32 cellular contexts compared by ENCODE assay signal in the genomic region with DNA sequence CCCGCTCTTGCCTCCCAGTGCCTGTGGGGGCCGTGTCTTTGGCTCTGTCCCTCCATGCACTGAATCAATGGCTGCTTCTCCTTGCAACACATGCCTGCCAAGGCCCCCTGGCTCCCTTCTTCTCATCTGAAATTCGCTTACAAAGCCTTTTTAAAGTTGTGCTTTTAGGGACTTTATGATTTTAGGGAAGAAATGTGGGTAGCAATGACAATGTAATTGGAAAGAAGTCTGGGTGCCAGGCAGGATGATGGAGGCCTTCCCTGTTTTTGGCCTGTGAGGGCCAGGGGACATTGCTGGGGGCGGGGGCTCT. TPM values are rescaled to one million over a fixed set of nuclear protein-coding genes. Genes with fewer than 3 reads are reported as not detected.
A peak's percentile ranks its signal among the peaks of the same experiment; 100 is the strongest.
DNase-seq lines count a peak whose midpoint lies in the region; ATAC-seq, FAIRE-seq and TF ChIP-seq lines count a peak whose summit lies in the region.
"Had no signal": no experiment of that assay in that cellular context is flagged by ENCODE, and none has a peak within 500 bp of the region (broad histone marks: within the 10 kb centered on the region; RNA-seq: fewer than 3 reads in every experiment).

No MANE protein-coding gene starts in this region.

- SMC1A ChIA-PET in GM12878 (lab: Charles Lee; ENCODE audit: uncharacterized antibody, unreplicated experiment), result interaction anchor here (1.3 to 2.6 kb wide), 2 partner anchors 13 to 54 kb away, joined by 4 to 12 read pairs; no protein-coding TSS in a partner anchor

- TF ChIP-seq CTCF in OCI-LY3 (IDR thresholded peaks at IDR 0.05; ENCODE audit: low read depth, low read length) (no peak), GM12878 (IDR thresholded peaks at IDR 0.05 in 2 of 3, conservative IDR thresholded peaks at IDR 0.05 in 1 of 3; ENCODE audit: control insufficient read depth in 2 of 3, extremely low read depth in 1 of 3, insufficient read depth in 1 of 3, low read depth in 3 of 3, low read length in 3 of 3) (no peak), RWPE1 (conservative IDR thresholded peaks at IDR 0.05; ENCODE audit: low read depth) (no peak)

- H3K4me2 ChIP-seq in OCI-LY3 (ENCODE audit: low read length), result peak overlapping the region; percentile 51
- no peak overlapping the region for H3K4me2 ChIP-seq in GM12878 (ENCODE audit: control insufficient read depth, insufficient read depth)
- H3K4me2 ChIP-seq: GM23338, KMS-11 had no signal

- no TSS peak for BruUV-seq in GM12878 (replicated peaks; lab: Mats Ljungman, UMichigan)

- RAD21 ChIA-PET in GM12878 (lab: Charles Lee; ENCODE audit: unreplicated experiment), result interaction anchor here (1.6 to 1.8 kb wide), 3 partner anchors 53 to 58 kb away, joined by 5 to 21 read pairs (median 11); no protein-coding TSS in a partner anchor

- DNase-seq in GM12878 (ENCODE audit: low read depth, low spot score), result no peak
- peak; percentile 26 for DNase-seq in medulla oblongata (ENCODE audit: extremely low spot score)
- peak in 1 of 49 donors; percentile 15 for DNase-seq in substantia nigra (lab: John Stamatoyannopoulos, UW)
- no peak for DNase-seq in RWPE1 (ENCODE audit: low spot score)
- DNase-seq in HT-29 (ENCODE audit: low spot score), result no peak
- DNase-seq: activated CD4-positive, alpha-beta T cell treated with anti-CD3 and anti-CD28 coated beads for 1 hour; activated CD8-positive, alpha-beta memory T cell treated with anti-CD3 and anti-CD28 coated beads, Interleukin-2, amount 50 U/mL, for 48 hours; activated CD8-positive, alpha-beta T cell treated with anti-CD3 and anti-CD28 coated beads for 36 hours; activated naive CD4-positive, alpha-beta T cell treated with anti-CD3 and anti-CD28 coated beads, Interleukin-2, amount 50 U/mL, for 16 hours; amniotic stem cell; DMS79 treated with DMSO at 0.1 percent for 48 hours; effector CD8-positive, alpha-beta T cell; GDM1; hypothalamus; left colon; MG63; NCI-H1105 treated with DMSO at 0.1 percent for 48 hours; NCI-H1930; NCI-H510A treated with DMSO at 0.1 percent for 48 hours; sigmoid colon; stimulated activated CD4-positive, alpha-beta T cell treated with anti-CD3 and anti-CD28 coated beads, Interleukin-12 subunit alpha, Interleukin-12 subunit beta, amount 100 ng/mL, for 4 hours; stimulated activated CD4-positive, alpha-beta T cell treated with anti-CD3 and anti-CD28 coated beads, Interleukin-4, amount 100 ng/mL, for 1 hour; stomach; transverse colon had no signal

- H3K9me3 ChIP-seq in OCI-LY3 (ENCODE audit: insufficient read depth, low read length) (no peaks in the 10 kb centered on the region), GM12878 (replicated peaks; ENCODE audit: control insufficient read depth, insufficient read depth, low read length) (no peaks in the 10 kb centered on the region)
- H3K9me3 ChIP-seq: MG63, sigmoid colon, stomach, transverse colon had no signal

- H3K79me2 ChIP-seq in OCI-LY3 (ENCODE audit: low read length) (no peaks in the 10 kb centered on the region), GM12878 (ENCODE audit: control insufficient read depth, insufficient read depth, low read length) (no peaks in the 10 kb centered on the region)

- H3K36me3 ChIP-seq in OCI-LY3 (replicated peaks; ENCODE audit: low read depth, low read length) (no peaks in the 10 kb centered on the region), GM12878 (ENCODE audit: control insufficient read depth in 2 of 2, insufficient read depth in 2 of 2, low read length in 1 of 2) (no peaks in the 10 kb centered on the region)
- H3K36me3 ChIP-seq: MG63, sigmoid colon, stomach, transverse colon had no signal

- no peak overlapping the region for H3K4me3 ChIP-seq in OCI-LY3 (ENCODE audit: low read length)
- no peak overlapping the region for H3K4me3 ChIP-seq in GM12878
- H3K4me3 ChIP-seq: GM23338, MG63, sigmoid colon, stomach, transverse colon had no signal

- CTCF ChIA-PET in GM12878 (lab: Yijun Ruan, JAX), result interaction anchor here (0.9 to 2.4 kb wide), 3 partner anchors 11 to 82 kb away, joined by 4 to 16 read pairs (median 4); no protein-coding TSS in a partner anchor
- CTCF ChIA-PET in RWPE1 (lab: Yijun Ruan, JAX), result interaction anchor here (0.6 kb wide), 1 partner anchor 33 kb away, joined by 3 read pairs; no protein-coding TSS in a partner anchor

- no peak for TF ChIP-seq RAD21 in GM12878 (IDR thresholded peaks at IDR 0.05; ENCODE audit: insufficient read depth, low read depth, low read length)

- FAIRE-seq in GM12878 (lab: Jason Lieb, UNC), result no peak
- FAIRE-seq: colon, HTR-8/SVneo had no signal

- H3K27me3 ChIP-seq in OCI-LY3 (ENCODE audit: low read depth, low read length), result peaks cover 28% of the 10 kb centered on the region
- peaks cover 0 to 5% of the 10 kb centered on the region in 2 experiments; a peak in 2 of 4 replicates for H3K27me3 ChIP-seq in GM12878 (replicated peaks in 1 of 2; ENCODE audit: control insufficient read depth in 2 of 2, insufficient read depth in 2 of 2, low read length in 1 of 2)
- H3K27me3 ChIP-seq: MG63, sigmoid colon, stomach, transverse colon had no signal

- H2AFZ ChIP-seq in OCI-LY3 (ENCODE audit: low read depth, low read length) (no peak overlapping the region), GM12878 (ENCODE audit: control insufficient read depth, low read depth, low read length) (no peak overlapping the region)
- H2AFZ ChIP-seq: GM23338 had no signal

- H3K27ac ChIP-seq in OCI-LY3 (ENCODE audit: low read length) (no peak overlapping the region), GM12878 (ENCODE audit: control insufficient read depth, insufficient read depth) (no peak overlapping the region), substantia nigra (ENCODE audit: low read depth, low read length, poor library complexity, severe bottlenecking) (peak overlapping the region; percentile 91), RWPE1 (no peak overlapping the region)
- H3K27ac ChIP-seq: C4-2B, epithelial cell of prostate, KMS-11, transverse colon had no signal

- H3K9ac ChIP-seq in OCI-LY3 (ENCODE audit: low read length), result no peak overlapping the region
- H3K9ac ChIP-seq in GM12878 (ENCODE audit: control insufficient read depth, insufficient read depth, low read length), result no peak overlapping the region
- H3K9ac ChIP-seq: KMS-11 had no signal

- in situ Hi-C loops in GM12878 (cut with MboI), result no loop called here

- H4K20me1 ChIP-seq in OCI-LY3 (ENCODE audit: insufficient read depth, low read length), result no peaks in the 10 kb centered on the region
- no peaks in the 10 kb centered on the region for H4K20me1 ChIP-seq in GM12878 (ENCODE audit: control insufficient read depth, insufficient read depth)

- peak; percentile 17; the same call in 2 of the 3 replicates for ATAC-seq in GM12878
- ATAC-seq in HG03025 (IDR thresholded peaks at IDR 0.05; ENCODE audit: low FRiP score, unreplicated experiment), result no peak
- ATAC-seq: GM23338, left colon had no signal

- no peak for TF ChIP-seq POLR2A in GM12878 (IDR thresholded peaks at IDR 0.05; ENCODE audit: low read depth, low read length)

- H3K4me1 ChIP-seq in OCI-LY3 (ENCODE audit: low read length) (peaks cover 14% of the 10 kb centered on the region), GM12878 (ENCODE audit: control insufficient read depth, insufficient read depth, low read length) (no peaks in the 10 kb centered on the region; the same call in 1 of the 2 replicates)

- POLR2A ChIA-PET in GM12878 (lab: Charles Lee), result interaction anchor here (0.5 to 0.8 kb wide), 2 partner anchors 54 to 559 kb away, joined by 3 to 4 read pairs; no protein-coding TSS in a partner anchor
- POLR2A ChIA-PET in RWPE1 (lab: Yijun Ruan, JAX; ENCODE audit: low non-redundant PET), result no interaction called here

- intact Hi-C loops in GM12878 (cut with micrococcal nuclease; ENCODE audit: unreplicated experiment), result no loop called here

- TF ChIP-seq EP300 in GM12878 (IDR thresholded peaks at IDR 0.05; ENCODE audit: borderline replicate concordance in 1 of 2, control insufficient read depth in 1 of 2, low read depth in 2 of 2, low read length in 2 of 2), result no peak

- 13% methylated on average over 4 of the region's 4 CpGs for WGBS in GM12878 (ENCODE audit: insufficient coverage, insufficient replicate concordance, low lambda C conversion rate, missing lambda C conversion rate)

TF ChIP-seq in GM12878, 131 proteins besides CTCF, POLR2A, EP300 and RAD21 (continues in another document):
- no peak for TF ChIP-seq NBN (IDR thresholded peaks at IDR 0.05)
- TF ChIP-seq BHLHE40 (IDR thresholded peaks at IDR 0.05; ENCODE audit: borderline replicate concordance in 1 of 2, low read depth in 2 of 2, low read length in 1 of 2), result no peak
- TF ChIP-seq CREB1 (IDR thresholded peaks at IDR 0.05; ENCODE audit: low read depth), result no peak
- TF ChIP-seq, protein P1, sequence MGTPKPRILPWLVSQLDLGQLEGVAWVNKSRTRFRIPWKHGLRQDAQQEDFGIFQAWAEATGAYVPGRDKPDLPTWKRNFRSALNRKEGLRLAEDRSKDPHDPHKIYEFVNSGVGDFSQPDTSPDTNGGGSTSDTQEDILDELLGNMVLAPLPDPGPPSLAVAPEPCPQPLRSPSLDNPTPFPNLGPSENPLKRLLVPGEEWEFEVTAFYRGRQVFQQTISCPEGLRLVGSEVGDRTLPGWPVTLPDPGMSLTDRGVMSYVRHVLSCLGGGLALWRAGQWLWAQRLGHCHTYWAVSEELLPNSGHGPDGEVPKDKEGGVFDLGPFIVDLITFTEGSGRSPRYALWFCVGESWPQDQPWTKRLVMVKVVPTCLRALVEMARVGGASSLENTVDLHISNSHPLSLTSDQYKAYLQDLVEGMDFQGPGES (IDR thresholded peaks at IDR 0.05), result no peak
- no peak for TF ChIP-seq SUZ12 (IDR thresholded peaks at IDR 0.05; ENCODE audit: unreplicated experiment)

RNA-seq across cellular contexts. Expression of gene SMOX, which starts 18.1 kb away (rescaled TPM):
- total RNA-seq in GM12878 (2013; cell fraction: nucleolus; rRNA removed), result 0.59 and 0.86 TPM in 2 replicates
- 0.11 and 0.23 TPM in 2 replicates for total RNA-seq in GM12878 (2014; rRNA removed)
- total RNA-seq in GM12878 (2014; rRNA removed; fragmentation: Illumina TruSeq; extraction: Trizol), result not detected in 2 replicates
- 0.15 and 0.21 TPM in 2 replicates for total RNA-seq in GM12878 (2021)
- polyA plus RNA-seq in GM12878 (2011; ENCODE audit: low read depth), result not detected
- polyA plus RNA-seq in GM12878 (2011; rRNA removed), result 0.04 and 0.27 TPM in 2 replicates
- 0.25 and 0.33 TPM in 2 replicates for polyA plus RNA-seq in GM12878 (2011; cell fraction: cytosol; rRNA removed)
- polyA plus RNA-seq in GM12878 (2011; cell fraction: nucleus; rRNA removed), result 0.18 and 0.27 TPM in 2 replicates
- polyA plus RNA-seq in GM12878 (2012), result 0.10 TPM in 1 of 2 replicates, not detected in the other
- 0.32 TPM in 1 of 2 replicates, not detected in the other for polyA plus RNA-seq in GM12878 (2014; fragmentation: Illumina TruSeq; extraction: Trizol)
- under 1 TPM; 0.09 to 0.31 TPM for polyA plus RNA-seq in GM12878 (2014; fragmentation: Nextera tagmentation; extraction: Ambion mirVana)
- 0.08 and 0.13 TPM in 2 replicates for polyA plus RNA-seq in GM12878 (2014; rRNA removed)
- polyA plus RNA-seq in GM12878 (2016; fragmentation: Nextera tagmentation; extraction: Ambion mirVana), result not detected
- polyA minus RNA-seq in GM12878 (2011; rRNA and poly(A)+ RNA removed), result 0.36 TPM in 1 of 2 replicates, not detected in the other
- 1.2 TPM in 1 of 2 replicates, not detected in the other for polyA minus RNA-seq in GM12878 (2011; cell fraction: cytosol; rRNA and poly(A)+ RNA removed)
- not detected in 2 replicates for polyA minus RNA-seq in GM12878 (2011; cell fraction: nucleus; rRNA and poly(A)+ RNA removed)
- total RNA-seq in HT-29 (2014; rRNA removed; shearing (Covaris generic)), result 28.1 and 31.0 TPM in 2 replicates

Comparison
In these comparisons a context has a peak if more than half of its experiments do, and no peak if none do; other contexts are left out.
1. RNA of gene SMOX, which starts 18.1 kb away (total RNA-seq): 28.1 to 31.0 TPM in HT-29; 0.11 to 0.86 TPM in GM12878; every median in the first group is over 10 times any median in the second.